ENCODE assay signal across 13 cellular contexts in genomic region chr7:139709460-139709859, GRCh38.
A peak's percentile ranks its signal among the peaks of the same experiment; 100 is the strongest.
DNase-seq lines count a peak whose midpoint lies in the region; TF ChIP-seq lines count a peak whose summit lies in the region.
"Had no signal": no experiment of that assay in that cellular context is flagged by ENCODE, and none has a peak within 500 bp of the region (broad histone marks: within the 10 kb centered on the region; RNA-seq: fewer than 3 reads in every experiment).

No MANE protein-coding gene starts in this region.

- H3K4me3 ChIP-seq in GM23248 (no peak overlapping the region), astrocyte of the spinal cord (ENCODE audit: low read depth, low read length) (no peak overlapping the region), testis (no peak overlapping the region)
- H3K4me3 ChIP-seq: GM12878 had no signal

- no peaks in the 10 kb centered on the region for H3K27me3 ChIP-seq in GM23248 (replicated peaks; ENCODE audit: insufficient read depth)
- no peaks in the 10 kb centered on the region for H3K27me3 ChIP-seq in testis
- H3K27me3 ChIP-seq: brain microvascular endothelial cell had no signal

- no peaks in the 10 kb centered on the region; the same call in 1 of the 2 replicates for H4K20me1 ChIP-seq in GM23248 (ENCODE audit: insufficient read depth)

- peaks cover 0 to 3% (median 2%) of the 10 kb centered on the region in 3 donors for H3K27me3 Mint-ChIP-seq in immature natural killer cell (ENCODE audit: low read depth in 3 of 3)
- H3K27me3 Mint-ChIP-seq: activated CD4-positive, alpha-beta T cell treated with anti-CD3 and anti-CD28 coated beads, Interleukin-2, amount 10 ng/mL, durations not matched to agents 24 days and 14 days had no signal

- H3K36me3 Mint-ChIP-seq in immature natural killer cell, result peaks cover 0 to 12% (median 10%) of the 10 kb centered on the region in 3 donors

- intact Hi-C loops in testis (cut with DNase I; ENCODE audit: low total_unique reads), result no loop called here

- no peak overlapping the region for H3K9ac ChIP-seq in GM23248

- peak overlapping the region in 5 of 6 donors; percentile 52 to 76 (median 71) for H3K27ac Mint-ChIP-seq in immature natural killer cell
- H3K27ac Mint-ChIP-seq: activated CD4-positive, alpha-beta T cell treated with anti-CD3 and anti-CD28 coated beads, Interleukin-2, amount 10 ng/mL, durations not matched to agents 24 days and 14 days; activated T-helper 1 cell treated with anti-CD3 and anti-CD28 coated beads, Interleukin-12 subunit alpha, Interleukin-12 subunit beta, Interleukin-2, Interleukin-4 antibody, amounts not matched to agents 30 ng/mL and 10 ng/mL and 1 ng/mL, durations not matched to agents 14 hours and 24 hours and 36 hours had no signal

- H3K27ac ChIP-seq in GM23248 (no peak overlapping the region), testis (no peak overlapping the region)
- H3K27ac ChIP-seq: brain microvascular endothelial cell had no signal

- no peak overlapping the region for H3K4me3 Mint-ChIP-seq in immature natural killer cell
- H3K4me3 Mint-ChIP-seq: activated CD4-positive, alpha-beta T cell treated with anti-CD3 and anti-CD28 coated beads, Interleukin-2, amount 10 ng/mL, durations not matched to agents 24 days and 14 days; activated T-helper 1 cell treated with anti-CD3 and anti-CD28 coated beads, Interleukin-12 subunit alpha, Interleukin-12 subunit beta, Interleukin-2, Interleukin-4 antibody, amounts not matched to agents 30 ng/mL and 10 ng/mL and 1 ng/mL, durations not matched to agents 14 hours and 24 hours and 36 hours had no signal

- TF ChIP-seq POLR2A in testis (IDR thresholded peaks at IDR 0.05), result no peak

- in situ Hi-C loops in GM23248 (cut with MboI), result no loop called here
- in situ Hi-C loops in astrocyte of the spinal cord (cut with HindIII; ENCODE audit: low sequenced_read_pairs), result no loop called here

- no peak for TF ChIP-seq CTCF in astrocyte of the spinal cord (IDR thresholded peaks at IDR 0.05; ENCODE audit: low read depth, low read length)
- no peak for TF ChIP-seq CTCF in testis (IDR thresholded peaks at IDR 0.05)

- no peaks in the 10 kb centered on the region for H3K9me2 ChIP-seq in GM23248 (ENCODE audit: insufficient read depth)

- H3K4me2 ChIP-seq in GM23248 (ENCODE audit: unreplicated experiment), result peak overlapping the region; percentile 19

- H3K9me3 ChIP-seq in GM23248 (ENCODE audit: low read depth) (no peaks in the 10 kb centered on the region), testis (no peaks in the 10 kb centered on the region)

- H2AFZ ChIP-seq in GM23248, result no peak overlapping the region

- 0 to 3% methylated on average over 2 of the region's 2 CpGs for whole genome bisulfite sequencing in GM23248 (ENCODE audit: low coverage in 1 of 2, low lambda C conversion rate in 2 of 2, missing lambda C conversion rate in 2 of 2), 2 experiments
- 64 to 70% methylated on average over 2 of the region's 2 CpGs for WGBS in testis, 2 donors

- H3K9me3 Mint-ChIP-seq in immature natural killer cell, result no peaks in the 10 kb centered on the region
- H3K9me3 Mint-ChIP-seq: activated CD4-positive, alpha-beta T cell treated with anti-CD3 and anti-CD28 coated beads, Interleukin-2, amount 10 ng/mL, durations not matched to agents 24 days and 14 days; activated T-helper 1 cell treated with anti-CD3 and anti-CD28 coated beads, Interleukin-12 subunit alpha, Interleukin-12 subunit beta, Interleukin-2, Interleukin-4 antibody, amounts not matched to agents 30 ng/mL and 10 ng/mL and 1 ng/mL, durations not matched to agents 14 hours and 24 hours and 36 hours had no signal

- H3K4me1 ChIP-seq in GM23248 (ENCODE audit: insufficient read depth) (peaks cover 12% of the 10 kb centered on the region), testis (no peaks in the 10 kb centered on the region)

- H3F3A ChIP-seq in GM23248 (ENCODE audit: insufficient read depth), result peaks cover 13% of the 10 kb centered on the region; the same call in 1 of the 2 replicates

- H3K4me1 Mint-ChIP-seq in immature natural killer cell, result peaks cover 35 to 48% of the 10 kb centered on the region in 2 donors

- no peaks in the 10 kb centered on the region for H3K36me3 ChIP-seq in GM23248 (ENCODE audit: low read depth)
- no peaks in the 10 kb centered on the region for H3K36me3 ChIP-seq in testis (ENCODE audit: low read depth, missing control alignments)

- H3K79me2 ChIP-seq in GM23248 (ENCODE audit: insufficient read depth), result peaks cover 68% of the 10 kb centered on the region

- peak; percentile 95 for DNase-seq in GM23248
- peak; percentile 93 for DNase-seq in astrocyte of the spinal cord (ENCODE audit: low read depth, low spot score)
- DNase-seq in immature natural killer cell, result no peak
- peak; percentile 36 for DNase-seq in testis
- no peak for DNase-seq in activated naive CD4-positive, alpha-beta T cell (lab: John Stamatoyannopoulos, UW)
- no peak for DNase-seq in DMS153 treated with DMSO at 0.1 percent for 48 hours (lab: John Stamatoyannopoulos, UW; ENCODE audit: unreplicated experiment)
- no peak for DNase-seq in NCI-H2029 treated with DMSO at 0.1 percent for 48 hours (lab: John Stamatoyannopoulos, UW)
- DNase-seq in C1 segment of cervical spinal cord (lab: John Stamatoyannopoulos, UW), result no peak
- DNase-seq: activated CD4-positive, alpha-beta T cell treated with anti-CD3 and anti-CD28 coated beads, Interleukin-2, amount 10 ng/mL, durations not matched to agents 24 days and 14 days; brain microvascular endothelial cell; MV-4-11 had no signal

Comparison
In these comparisons a context has a peak if more than half of its experiments do, and no peak if none do; other contexts are left out.
1. DNase-seq: peak in GM23248 (single experiment), astrocyte of the spinal cord (single experiment) and testis (single experiment); none in immature natural killer cell (0 of 3), activated naive CD4-positive, alpha-beta T cell (0 of 4), DMS153 treated with DMSO at 0.1 percent for 48 hours (single experiment), NCI-H2029 treated with DMSO at 0.1 percent for 48 hours (single experiment) and C1 segment of cervical spinal cord (0 of 14).